In the genomic region with DNA sequence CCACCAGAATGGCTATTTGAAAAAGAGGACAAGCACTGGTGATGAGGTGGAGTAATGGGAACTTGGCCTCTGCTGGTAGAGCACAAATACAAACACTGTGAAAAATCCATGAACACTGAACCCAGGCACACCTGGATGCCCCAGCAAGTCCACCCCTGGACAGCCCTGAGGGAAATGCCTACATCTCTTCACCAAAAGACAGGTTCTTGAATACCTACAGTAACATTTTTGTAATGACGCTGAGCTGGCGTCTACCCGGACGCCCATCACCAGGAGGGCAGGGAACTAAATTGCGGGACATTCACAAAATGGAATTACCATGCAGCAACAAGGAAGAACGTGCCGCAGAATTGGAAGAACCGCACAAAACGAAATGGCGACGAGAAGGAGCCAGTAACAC, we compare ENCODE assay signal across 27 cellular contexts.
DNase-seq lines count a peak whose midpoint lies in the region; ATAC-seq and TF ChIP-seq lines count a peak whose summit lies in the region.
"Had no signal": no experiment of that assay in that cellular context is flagged by ENCODE, and none has a peak within 500 bp of the region (broad histone marks: within the 10 kb centered on the region; RNA-seq: fewer than 3 reads in every experiment).

No MANE protein-coding gene starts in this region.

- no TSS peak for BruUV-seq in PC-3 (replicated peaks; lab: Mats Ljungman, UMichigan)

- no peak overlapping the region for H3K4me3 Mint-ChIP-seq in activated CD4-positive, alpha-beta memory T cell treated with anti-CD3 and anti-CD28 coated beads for 36 hours
- no peak overlapping the region for H3K4me3 Mint-ChIP-seq in activated CD4-positive, alpha-beta memory T cell treated with anti-CD3 and anti-CD28 coated beads, Interleukin-2, amount 10 ng/mL, durations not matched to agents 7 days and 5 days
- H3K4me3 Mint-ChIP-seq in dendritic cell treated with granulocyte-macrophage colony-stimulating factor and Interleukin-4, amounts not matched to agents 40 ng/mL and 50 ng/mL, for 4 days: peak overlapping the region; percentile 45
- H3K4me3 Mint-ChIP-seq in stimulated activated effector memory CD8-positive, alpha-beta T cell treated with anti-CD3 and anti-CD28 coated beads, Interleukin-12 subunit alpha, Interleukin-12 subunit beta, amount 100 ng/mL, for 72 hours: no peak overlapping the region
- H3K4me3 Mint-ChIP-seq: activated naive CD8-positive, alpha-beta T cell treated with anti-CD3 and anti-CD28 coated beads, Interleukin-2, amount 10 ng/mL, durations not matched to agents 7 days and 5 days; neural progenitor cell had no signal

- CTCF ChIA-PET in activated CD4-positive, alpha-beta memory T cell treated with anti-CD3 and anti-CD28 coated beads for 36 hours (lab: Charles Lee): interaction anchor here (1.5 kb wide), 1 partner anchor 63 kb away, joined by 4 read pairs; no protein-coding TSS in a partner anchor
- CTCF ChIA-PET in activated CD4-positive, alpha-beta memory T cell treated with anti-CD3 and anti-CD28 coated beads, Interleukin-2, amount 10 ng/mL, durations not matched to agents 7 days and 5 days (lab: Charles Lee): no interaction called here
- CTCF ChIA-PET in PC-3 (lab: Charles Lee): no interaction called here

- no peaks in the 10 kb centered on the region for H3K9me2 ChIP-seq in PC-3 (replicated peaks; ENCODE audit: low read length)
- H3K9me2 ChIP-seq: SK-N-SH had no signal

- POLR2A ChIA-PET in activated CD4-positive, alpha-beta memory T cell treated with anti-CD3 and anti-CD28 coated beads for 36 hours (lab: Charles Lee): no interaction called here
- POLR2A ChIA-PET in activated CD4-positive, alpha-beta memory T cell treated with anti-CD3 and anti-CD28 coated beads, Interleukin-2, amount 10 ng/mL, durations not matched to agents 7 days and 5 days (lab: Charles Lee): no interaction called here
- POLR2A ChIA-PET in PC-3 (lab: Charles Lee; ENCODE audit: unreplicated experiment): no interaction called here

- H3K9me3 ChIP-seq in PC-3 (ENCODE audit: low read length): no peaks in the 10 kb centered on the region
- H3K9me3 ChIP-seq in breast epithelium: no peaks in the 10 kb centered on the region
- H3K9me3 ChIP-seq: esophagus muscularis mucosa, right lobe of liver, SK-N-SH, testis had no signal

- no peak overlapping the region for H2AFZ ChIP-seq in PC-3 (ENCODE audit: low read length)
- H2AFZ ChIP-seq: neural progenitor cell had no signal

- TF ChIP-seq CTCF in PC-3 (conservative IDR thresholded peaks at IDR 0.05; ENCODE audit: low read depth, low read length): no peak
- no peak for TF ChIP-seq CTCF in breast epithelium (IDR thresholded peaks at IDR 0.05)

- H3K4me1 ChIP-seq in PC-3 (ENCODE audit: insufficient read depth, low read length) (peaks cover 40% of the 10 kb centered on the region), breast epithelium (no peaks in the 10 kb centered on the region)
- H3K4me1 ChIP-seq: esophagus muscularis mucosa, foreskin keratinocyte, neural progenitor cell, right lobe of liver, testis had no signal

- no peaks in the 10 kb centered on the region for H4K20me1 ChIP-seq in PC-3 (ENCODE audit: low read length)

- H3K36me3 ChIP-seq in PC-3 (ENCODE audit: low read depth, low read length) (peaks cover 8% of the 10 kb centered on the region), breast epithelium (no peaks in the 10 kb centered on the region)
- H3K36me3 ChIP-seq: neural progenitor cell, right lobe of liver had no signal

- H3K4me2 ChIP-seq in PC-3 (ENCODE audit: low read length): peak overlapping the region; percentile 66
- H3K4me2 ChIP-seq: neural progenitor cell, SK-N-SH had no signal

- H3K79me2 ChIP-seq in PC-3 (ENCODE audit: low read length): peaks cover 31% of the 10 kb centered on the region

- H3K4me3 ChIP-seq in PC-3 (ENCODE audit: low read length): no peak overlapping the region
- H3K4me3 ChIP-seq in breast epithelium: no peak overlapping the region
- H3K4me3 ChIP-seq: esophagus muscularis mucosa, neural progenitor cell, right lobe of liver, testis had no signal

- H3K4me1 Mint-ChIP-seq in activated CD4-positive, alpha-beta memory T cell treated with anti-CD3 and anti-CD28 coated beads for 36 hours (ENCODE audit: low read depth): peaks cover 43% of the 10 kb centered on the region
- peaks cover 14% of the 10 kb centered on the region for H3K4me1 Mint-ChIP-seq in activated CD4-positive, alpha-beta memory T cell treated with anti-CD3 and anti-CD28 coated beads, Interleukin-2, amount 10 ng/mL, durations not matched to agents 7 days and 5 days
- peaks cover 75% of the 10 kb centered on the region for H3K4me1 Mint-ChIP-seq in dendritic cell treated with granulocyte-macrophage colony-stimulating factor and Interleukin-4, amounts not matched to agents 40 ng/mL and 50 ng/mL, for 4 days (ENCODE audit: low read depth)
- H3K4me1 Mint-ChIP-seq in stimulated activated effector memory CD8-positive, alpha-beta T cell treated with anti-CD3 and anti-CD28 coated beads, Interleukin-12 subunit alpha, Interleukin-12 subunit beta, amount 100 ng/mL, for 72 hours: peaks cover 30% of the 10 kb centered on the region
- H3K4me1 Mint-ChIP-seq: neural progenitor cell had no signal

- peaks cover 17% of the 10 kb centered on the region for H3K36me3 Mint-ChIP-seq in activated CD4-positive, alpha-beta memory T cell treated with anti-CD3 and anti-CD28 coated beads for 36 hours
- H3K36me3 Mint-ChIP-seq in activated CD4-positive, alpha-beta memory T cell treated with anti-CD3 and anti-CD28 coated beads, Interleukin-2, amount 10 ng/mL, durations not matched to agents 7 days and 5 days (ENCODE audit: low read depth): peaks cover 14% of the 10 kb centered on the region
- peaks cover 43% of the 10 kb centered on the region for H3K36me3 Mint-ChIP-seq in dendritic cell treated with granulocyte-macrophage colony-stimulating factor and Interleukin-4, amounts not matched to agents 40 ng/mL and 50 ng/mL, for 4 days (ENCODE audit: low read depth)
- no peaks in the 10 kb centered on the region for H3K36me3 Mint-ChIP-seq in stimulated activated effector memory CD8-positive, alpha-beta T cell treated with anti-CD3 and anti-CD28 coated beads, Interleukin-12 subunit alpha, Interleukin-12 subunit beta, amount 100 ng/mL, for 72 hours

- peak overlapping the region; percentile 88 for H3K27ac ChIP-seq in PC-3 (ENCODE audit: low read length)
- no peak overlapping the region for H3K27ac ChIP-seq in breast epithelium
- H3K27ac ChIP-seq: esophagus muscularis mucosa, foreskin keratinocyte, HL-60, neural progenitor cell, right lobe of liver, testis had no signal

- no peaks in the 10 kb centered on the region for H3K27me3 Mint-ChIP-seq in activated CD4-positive, alpha-beta memory T cell treated with anti-CD3 and anti-CD28 coated beads for 36 hours
- H3K27me3 Mint-ChIP-seq in activated CD4-positive, alpha-beta memory T cell treated with anti-CD3 and anti-CD28 coated beads, Interleukin-2, amount 10 ng/mL, durations not matched to agents 7 days and 5 days: no peaks in the 10 kb centered on the region
- H3K27me3 Mint-ChIP-seq in dendritic cell treated with granulocyte-macrophage colony-stimulating factor and Interleukin-4, amounts not matched to agents 40 ng/mL and 50 ng/mL, for 4 days: no peaks in the 10 kb centered on the region
- H3K27me3 Mint-ChIP-seq: activated naive CD8-positive, alpha-beta T cell treated with anti-CD3 and anti-CD28 coated beads, Interleukin-2, amount 10 ng/mL, durations not matched to agents 7 days and 5 days had no signal

- H3K9ac ChIP-seq in PC-3 (ENCODE audit: low read length): peak overlapping the region; percentile 39; the same call in 1 of the 2 replicates
- H3K9ac ChIP-seq: neural progenitor cell, SK-N-SH had no signal

- H3K27me3 ChIP-seq in PC-3 (ENCODE audit: low read length) (no peaks in the 10 kb centered on the region), breast epithelium (no peaks in the 10 kb centered on the region)
- H3K27me3 ChIP-seq: esophagus muscularis mucosa, foreskin keratinocyte, neural progenitor cell, right lobe of liver, testis had no signal

- H3K27ac Mint-ChIP-seq in activated CD4-positive, alpha-beta memory T cell treated with anti-CD3 and anti-CD28 coated beads for 36 hours: peak overlapping the region; percentile 30
- H3K27ac Mint-ChIP-seq in activated CD4-positive, alpha-beta memory T cell treated with anti-CD3 and anti-CD28 coated beads, Interleukin-2, amount 10 ng/mL, durations not matched to agents 7 days and 5 days: no peak overlapping the region
- H3K27ac Mint-ChIP-seq in dendritic cell treated with granulocyte-macrophage colony-stimulating factor and Interleukin-4, amounts not matched to agents 40 ng/mL and 50 ng/mL, for 4 days: peak overlapping the region; percentile 95
- H3K27ac Mint-ChIP-seq in stimulated activated effector memory CD8-positive, alpha-beta T cell treated with anti-CD3 and anti-CD28 coated beads, Interleukin-12 subunit alpha, Interleukin-12 subunit beta, amount 100 ng/mL, for 72 hours: peak overlapping the region; percentile 48
- H3K27ac Mint-ChIP-seq: activated naive CD8-positive, alpha-beta T cell treated with anti-CD3 and anti-CD28 coated beads, Interleukin-2, amount 10 ng/mL, durations not matched to agents 7 days and 5 days; neural progenitor cell had no signal

- intact Hi-C loops in activated CD4-positive, alpha-beta memory T cell treated with anti-CD3 and anti-CD28 coated beads for 36 hours (cut with micrococcal nuclease): loop anchor here (1.0 to 5.0 kb wide), 5 partner anchors 9 to 89 kb away; a partner anchor contains a TSS
- intact Hi-C loops in PC-3 (cut with micrococcal nuclease): loop anchor here (1.0 to 5.0 kb wide), 3 partner anchors 15 to 49 kb away; no protein-coding TSS in a partner anchor
- intact Hi-C loops in dendritic cell treated with granulocyte-macrophage colony-stimulating factor and Interleukin-4, amounts not matched to agents 40 ng/mL and 50 ng/mL, for 4 days (cut with micrococcal nuclease): loop anchor here (1.0 kb wide), 1 partner anchor 15 kb away; no protein-coding TSS in a partner anchor
- intact Hi-C loops in breast epithelium (cut with DNase I; ENCODE audit: low total_unique reads): no loop called here

- TF ChIP-seq POLR2A in breast epithelium (IDR thresholded peaks at IDR 0.05): no peak

- DNase-seq in activated CD4-positive, alpha-beta memory T cell treated with anti-CD3 and anti-CD28 coated beads for 36 hours: no peak
- no peak for DNase-seq in activated CD4-positive, alpha-beta memory T cell treated with anti-CD3 and anti-CD28 coated beads, Interleukin-2, amount 10 ng/mL, durations not matched to agents 7 days and 5 days
- DNase-seq in PC-3 (no peak), DMS153 (lab: John Stamatoyannopoulos, UW) (no peak), GM03348 (ENCODE audit: low spot score) (no peak), breast epithelium (ENCODE audit: low spot score in 2 of 2) (no peak)
- DNase-seq in stimulated activated effector memory CD8-positive, alpha-beta T cell treated with anti-CD3 and anti-CD28 coated beads, Interleukin-12 subunit alpha, Interleukin-12 subunit beta, amount 100 ng/mL, for 72 hours (ENCODE audit: low spot score in 2 of 2): no peak
- DNase-seq: activated effector memory CD4-positive, alpha-beta T cell treated with Interleukin-2 at 50 U/mL for 16 hours; activated naive CD8-positive, alpha-beta T cell treated with anti-CD3 and anti-CD28 coated beads, Interleukin-2, amount 10 ng/mL, durations not matched to agents 7 days and 5 days; AML-193; central memory CD4-positive, alpha-beta T cell; dermis blood vessel endothelial cell; DMS53; foreskin keratinocyte; left cardiac atrium; NCI-H1048; NCI-H187 treated with DMSO at 0.1 percent for 48 hours; NCI-H69; right lobe of liver; SK-N-SH; stimulated activated naive CD4-positive, alpha-beta T cell; testis had no signal

- ATAC-seq in PC-3: no peak
- no peak for ATAC-seq in stimulated activated effector memory CD8-positive, alpha-beta T cell treated with anti-CD3 and anti-CD28 coated beads, Interleukin-12 subunit alpha, Interleukin-12 subunit beta, amount 100 ng/mL, for 72 hours
- ATAC-seq: foreskin keratinocyte had no signal

- no peaks in the 10 kb centered on the region for H3F3A ChIP-seq in PC-3 (ENCODE audit: low read length, unreplicated experiment)

- H3K9me3 Mint-ChIP-seq in activated CD4-positive, alpha-beta memory T cell treated with anti-CD3 and anti-CD28 coated beads for 36 hours: no peaks in the 10 kb centered on the region
- H3K9me3 Mint-ChIP-seq in activated CD4-positive, alpha-beta memory T cell treated with anti-CD3 and anti-CD28 coated beads, Interleukin-2, amount 10 ng/mL, durations not matched to agents 7 days and 5 days: peaks cover 2% of the 10 kb centered on the region
- H3K9me3 Mint-ChIP-seq in dendritic cell treated with granulocyte-macrophage colony-stimulating factor and Interleukin-4, amounts not matched to agents 40 ng/mL and 50 ng/mL, for 4 days: no peaks in the 10 kb centered on the region
- no peaks in the 10 kb centered on the region for H3K9me3 Mint-ChIP-seq in stimulated activated effector memory CD8-positive, alpha-beta T cell treated with anti-CD3 and anti-CD28 coated beads, Interleukin-12 subunit alpha, Interleukin-12 subunit beta, amount 100 ng/mL, for 72 hours
- H3K9me3 Mint-ChIP-seq: activated naive CD8-positive, alpha-beta T cell treated with anti-CD3 and anti-CD28 coated beads, Interleukin-2, amount 10 ng/mL, durations not matched to agents 7 days and 5 days; T-helper 1 cell treated with Interleukin-12 subunit alpha and Interleukin-12 subunit beta and Interleukin-4 antibody, amounts not matched to agents 30 μg/mL and 1 μg/mL, for 36 hours had no signal
